1 cellular context compared by ENCODE assay signal in genomic region chr17:66200685-66201092, GRCh38.
TF ChIP-seq lines count a peak whose summit lies in the region.

No MANE protein-coding gene starts in this region.

TF ChIP-seq in HepG2, 621 proteins besides CTCF, POLR2A, EP300 and RAD21 (continued from another document and continues in another):
- TF ChIP-seq SOX5 (CRISPR knock-in tag; IDR thresholded peaks at IDR 0.05; ENCODE audit: borderline replicate concordance), result peak; percentile 77
- no peak for TF ChIP-seq U2AF1 (optimal IDR thresholded peaks at IDR 0.05; ENCODE audit: low read depth, low read length)
- no peak for TF ChIP-seq ZNF570 (CRISPR knock-in tag; IDR thresholded peaks at IDR 0.05; ENCODE audit: borderline replicate concordance)
- no peak for TF ChIP-seq KDM5A (IDR thresholded peaks at IDR 0.05; ENCODE audit: borderline replicate concordance, low read length)
- no peak for TF ChIP-seq KMT2B (CRISPR knock-in tag; IDR thresholded peaks at IDR 0.05)
- no peak for TF ChIP-seq ZNF17 (CRISPR knock-in tag; IDR thresholded peaks at IDR 0.05)
- TF ChIP-seq PLRG1 (conservative IDR thresholded peaks at IDR 0.05), result no peak
- peak; percentile 42; the same call in 1 of the 2 replicates for TF ChIP-seq GMEB1 (CRISPR knock-in tag; IDR thresholded peaks at IDR 0.05; ENCODE audit: borderline replicate concordance)
- no peak for TF ChIP-seq ATF4 (CRISPR knock-in tag; IDR thresholded peaks at IDR 0.05)
- no peak for TF ChIP-seq TRAFD1 (CRISPR knock-in tag; IDR thresholded peaks at IDR 0.05; ENCODE audit: borderline replicate concordance)
- no peak for TF ChIP-seq ZNF572 (CRISPR knock-in tag; IDR thresholded peaks at IDR 0.05)
- TF ChIP-seq ZFP90 (CRISPR knock-in tag; IDR thresholded peaks at IDR 0.05; ENCODE audit: borderline replicate concordance), result no peak
- TF ChIP-seq ZNF577 (CRISPR knock-in tag; IDR thresholded peaks at IDR 0.05; ENCODE audit: borderline replicate concordance, low read depth), result no peak
- TF ChIP-seq IKZF1 (IDR thresholded peaks at IDR 0.05), result no peak
- no peak for TF ChIP-seq EHMT2 (IDR thresholded peaks at IDR 0.05; ENCODE audit: borderline replicate concordance, low read depth, low read length)
- no peak for TF ChIP-seq MXD1 (CRISPR knock-in tag; IDR thresholded peaks at IDR 0.05)
- TF ChIP-seq FOXJ3 (CRISPR knock-in tag; IDR thresholded peaks at IDR 0.05; ENCODE audit: borderline replicate concordance), result no peak
- TF ChIP-seq GRHL1 (CRISPR knock-in tag; conservative IDR thresholded peaks at IDR 0.05), result no peak
- no peak for TF ChIP-seq PPARG (CRISPR knock-in tag; conservative IDR thresholded peaks at IDR 0.05)
- TF ChIP-seq ELK4 (CRISPR knock-in tag; IDR thresholded peaks at IDR 0.05; ENCODE audit: borderline replicate concordance), result no peak
- no peak for TF ChIP-seq DDIT3 (CRISPR knock-in tag; IDR thresholded peaks at IDR 0.05)
- TF ChIP-seq DNMT1 (CRISPR knock-in tag; IDR thresholded peaks at IDR 0.05), result no peak
- TF ChIP-seq ZNF788 (CRISPR knock-in tag; IDR thresholded peaks at IDR 0.05; ENCODE audit: borderline replicate concordance), result no peak; the same call in 1 of the 2 replicates
- TF ChIP-seq ZNF724P (CRISPR knock-in tag; IDR thresholded peaks at IDR 0.05; ENCODE audit: borderline replicate concordance), result no peak
- TF ChIP-seq FOXM1 (CRISPR knock-in tag; IDR thresholded peaks at IDR 0.05), result no peak
- TF ChIP-seq ZZZ3 (CRISPR knock-in tag; IDR thresholded peaks at IDR 0.05; ENCODE audit: borderline replicate concordance), result no peak
- no peak for TF ChIP-seq GPBP1L1 (CRISPR knock-in tag; IDR thresholded peaks at IDR 0.05)
- no peak for TF ChIP-seq REL (CRISPR knock-in tag; conservative IDR thresholded peaks at IDR 0.05)
- TF ChIP-seq CERS6 (CRISPR knock-in tag; IDR thresholded peaks at IDR 0.05), result no peak
- TF ChIP-seq ZNF614 (CRISPR knock-in tag; IDR thresholded peaks at IDR 0.05; ENCODE audit: borderline replicate concordance), result peak; percentile 51; the same call in 1 of the 2 replicates
- no peak for TF ChIP-seq PTBP1 (IDR thresholded peaks at IDR 0.05; ENCODE audit: low read depth, low read length, poor library complexity, severe bottlenecking)
- TF ChIP-seq ZNF709 (CRISPR knock-in tag; IDR thresholded peaks at IDR 0.05), result no peak
- TF ChIP-seq RNF219 (CRISPR knock-in tag; IDR thresholded peaks at IDR 0.05), result no peak
- no peak for TF ChIP-seq CAMTA2 (CRISPR knock-in tag; IDR thresholded peaks at IDR 0.05; ENCODE audit: borderline replicate concordance)
- no peak for TF ChIP-seq HNRNPK (IDR thresholded peaks at IDR 0.05; ENCODE audit: low read depth, low read length, poor library complexity, severe bottlenecking)
- no peak for TF ChIP-seq MED13 (CRISPR knock-in tag; IDR thresholded peaks at IDR 0.05)
- TF ChIP-seq GABPA (IDR thresholded peaks at IDR 0.05; ENCODE audit: low read depth, low read length), result no peak
- no peak for TF ChIP-seq GABPA (CRISPR knock-in tag; IDR thresholded peaks at IDR 0.05; ENCODE audit: low read depth)
- TF ChIP-seq ZSCAN22 (CRISPR knock-in tag; IDR thresholded peaks at IDR 0.05), result no peak
- TF ChIP-seq THRA (CRISPR knock-in tag; IDR thresholded peaks at IDR 0.05; ENCODE audit: borderline replicate concordance), result no peak
- TF ChIP-seq ARNTL (CRISPR knock-in tag; IDR thresholded peaks at IDR 0.05), result peak; percentile 74
- no peak for TF ChIP-seq JARID2 (CRISPR knock-in tag; IDR thresholded peaks at IDR 0.05; ENCODE audit: insufficient replicate concordance)
- 0 out of 2 replicates have a peak, but pooled peaks have one; percentile 39 for TF ChIP-seq ZNF44 (CRISPR knock-in tag; IDR thresholded peaks at IDR 0.05)
- TF ChIP-seq ELF4 (CRISPR knock-in tag; IDR thresholded peaks at IDR 0.05; ENCODE audit: borderline replicate concordance), result no peak
- TF ChIP-seq SMAD3 (CRISPR knock-in tag; IDR thresholded peaks at IDR 0.05), result no peak
- TF ChIP-seq TIGD3 (CRISPR knock-in tag; IDR thresholded peaks at IDR 0.05; ENCODE audit: borderline replicate concordance), result no peak
- TF ChIP-seq KDM4B (CRISPR knock-in tag; IDR thresholded peaks at IDR 0.05), result 0 out of 2 replicates have a peak, but pooled peaks have one; percentile 40
- TF ChIP-seq KLF13 (CRISPR knock-in tag; IDR thresholded peaks at IDR 0.05), result no peak
- no peak for TF ChIP-seq ZNF10 (CRISPR knock-in tag; IDR thresholded peaks at IDR 0.05; ENCODE audit: borderline replicate concordance, low read depth)
- TF ChIP-seq SYNCRIP (IDR thresholded peaks at IDR 0.05; ENCODE audit: insufficient read depth, low read depth, low read length), result no peak
- TF ChIP-seq ZFP36 (IDR thresholded peaks at IDR 0.05; ENCODE audit: borderline replicate concordance, low read depth, low read length, partially characterized antibody), result no peak
- TF ChIP-seq JUNB (CRISPR knock-in tag; IDR thresholded peaks at IDR 0.05; ENCODE audit: borderline replicate concordance), result no peak
- TF ChIP-seq ZNF850 (CRISPR knock-in tag; conservative IDR thresholded peaks at IDR 0.05), result no peak
- TF ChIP-seq ZNF674 (CRISPR knock-in tag; IDR thresholded peaks at IDR 0.05; ENCODE audit: low read depth), result no peak
- no peak for TF ChIP-seq MED8 (CRISPR knock-in tag; IDR thresholded peaks at IDR 0.05; ENCODE audit: insufficient replicate concordance)
- TF ChIP-seq ZBTB42 (CRISPR knock-in tag; IDR thresholded peaks at IDR 0.05), result no peak
- no peak for TF ChIP-seq TAF15 (IDR thresholded peaks at IDR 0.05; ENCODE audit: low read depth, low read length, poor library complexity, severe bottlenecking)
